15 cellular contexts compared by ENCODE assay signal in the genomic region with DNA sequence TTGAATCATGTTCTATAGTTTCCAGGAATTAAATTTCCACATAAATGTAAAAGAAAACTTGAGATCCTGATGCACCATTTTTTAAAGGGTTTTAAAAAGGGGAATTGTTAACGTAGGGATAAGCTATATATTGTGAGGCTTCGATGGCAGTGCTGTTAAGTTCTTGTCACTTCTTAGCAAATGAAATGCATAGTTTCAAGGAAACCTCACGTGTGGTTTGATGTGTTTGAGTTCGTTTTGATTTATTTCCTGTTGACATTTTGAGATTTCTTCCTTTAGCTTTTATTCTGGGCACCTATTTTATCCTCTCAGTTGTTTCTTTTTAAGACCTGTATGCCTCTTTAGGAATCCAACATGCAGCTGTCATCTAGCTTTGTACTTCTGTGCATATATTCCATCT.
"Had no signal": no experiment of that assay in that cellular context is flagged by ENCODE, and none has a peak within 500 bp of the region (broad histone marks: within the 10 kb centered on the region; RNA-seq: fewer than 3 reads in every experiment).

No MANE protein-coding gene starts in this region.

- H3K4me3 Mint-ChIP-seq: natural killer cell treated with Interleukin-12 subunit alpha and Interleukin-12 subunit beta and Interleukin-15 and Interleukin-18, amount 100 ng/mL, for 72 hours; stimulated activated memory B cell treated with anti-CD40 and anti-IgM and Interleukin-4, amounts not matched to agents 10 μg/mL and 1 μg/mL and 100 μg/mL, for 72 hours; T-helper 2 cell treated with Interferon-gamma antibody and Interleukin-4, amounts not matched to agents 5 μg/mL and 100 μg/mL, for 36 hours had no signal

- ATAC-seq: body of pancreas; left lobe of liver; natural killer cell treated with Interleukin-12 subunit alpha and Interleukin-12 subunit beta and Interleukin-15 and Interleukin-18, amount 100 ng/mL, for 72 hours; stimulated activated memory B cell treated with anti-CD40 and anti-IgM and Interleukin-4, amounts not matched to agents 10 μg/mL and 1 μg/mL and 100 μg/mL, for 72 hours had no signal

- H3K4me3 ChIP-seq: body of pancreas, colonic mucosa, esophagus muscularis mucosa, upper lobe of left lung had no signal

- H3K27me3 ChIP-seq: body of pancreas, colonic mucosa, esophagus muscularis mucosa, upper lobe of left lung had no signal

- H3K36me3 Mint-ChIP-seq: natural killer cell treated with Interleukin-12 subunit alpha and Interleukin-12 subunit beta and Interleukin-15 and Interleukin-18, amount 100 ng/mL, for 72 hours; stimulated activated memory B cell treated with anti-CD40 and anti-IgM and Interleukin-4, amounts not matched to agents 10 μg/mL and 1 μg/mL and 100 μg/mL, for 72 hours had no signal

- H3K27ac Mint-ChIP-seq: natural killer cell treated with Interleukin-12 subunit alpha and Interleukin-12 subunit beta and Interleukin-15 and Interleukin-18, amount 100 ng/mL, for 72 hours; stimulated activated memory B cell treated with anti-CD40 and anti-IgM and Interleukin-4, amounts not matched to agents 10 μg/mL and 1 μg/mL and 100 μg/mL, for 72 hours; T-helper 2 cell treated with Interferon-gamma antibody and Interleukin-4, amounts not matched to agents 5 μg/mL and 100 μg/mL, for 36 hours had no signal

- H3K9me3 Mint-ChIP-seq: T-helper 2 cell treated with Interferon-gamma antibody and Interleukin-4, amounts not matched to agents 5 μg/mL and 100 μg/mL, for 36 hours had no signal

- H3K27ac ChIP-seq: colonic mucosa, esophagus muscularis mucosa, upper lobe of left lung had no signal

- DNase-seq: activated CD4-positive, alpha-beta T cell treated with anti-CD3 and anti-CD28 coated beads, Interleukin-2, amount 50 U/mL, for 1 hour; activated CD4-positive, CD25-positive, alpha-beta regulatory T cell; activated gamma-delta T cell treated with Interleukin-2 at 50 U/mL for 16 hours; amygdala; body of pancreas; caudate nucleus; colonic mucosa; posterior cingulate gyrus; substantia nigra; upper lobe of left lung had no signal

- H3K9me3 ChIP-seq: body of pancreas, colonic mucosa, esophagus muscularis mucosa, upper lobe of left lung had no signal

- H3K36me3 ChIP-seq: colonic mucosa, esophagus muscularis mucosa, upper lobe of left lung had no signal

- H3K27me3 Mint-ChIP-seq: stimulated activated memory B cell treated with anti-CD40 and anti-IgM and Interleukin-4, amounts not matched to agents 10 μg/mL and 1 μg/mL and 100 μg/mL, for 72 hours had no signal

- H3K4me1 ChIP-seq: upper lobe of left lung had no signal
